ENCODE assay signal across 1 cellular context in genomic region chr17:7280519-7281073, GRCh38.
TF ChIP-seq lines count a peak whose summit lies in the region.

No MANE protein-coding gene starts in this region.

TF ChIP-seq in HepG2, 621 proteins besides CTCF, POLR2A, EP300 and RAD21 (continued from another document):
- peak; percentile 42; the same call in 1 of the 2 replicates for TF ChIP-seq ZHX1 (CRISPR knock-in tag; IDR thresholded peaks at IDR 0.05; ENCODE audit: low read depth)
- TF ChIP-seq CBX5 (CRISPR knock-in tag; IDR thresholded peaks at IDR 0.05; ENCODE audit: borderline replicate concordance): 0 out of 2 replicates have a peak, but pooled peaks have one; percentile 21
- TF ChIP-seq ZNF12 (CRISPR knock-in tag; IDR thresholded peaks at IDR 0.05): peak; percentile 52; the same call in 1 of the 2 replicates
- no peak for TF ChIP-seq ZNF460 (CRISPR knock-in tag; IDR thresholded peaks at IDR 0.05; ENCODE audit: borderline replicate concordance)
- TF ChIP-seq ZC3H4 (CRISPR knock-in tag; IDR thresholded peaks at IDR 0.05; ENCODE audit: borderline replicate concordance): 0 out of 2 replicates have a peak, but pooled peaks have one; percentile 25
- TF ChIP-seq CENPBD1 (CRISPR knock-in tag; IDR thresholded peaks at IDR 0.05; ENCODE audit: borderline replicate concordance, low read depth): no peak
- peak; percentile 27; the same call in 1 of the 2 replicates for TF ChIP-seq ZNF263 (CRISPR knock-in tag; IDR thresholded peaks at IDR 0.05)
- peak; percentile 37 for TF ChIP-seq ZEB1 (IDR thresholded peaks at IDR 0.05; ENCODE audit: insufficient replicate concordance, low read depth)
- TF ChIP-seq THYN1 (CRISPR knock-in tag; IDR thresholded peaks at IDR 0.05; ENCODE audit: borderline replicate concordance, low read depth): 0 out of 2 replicates have a peak, but pooled peaks have one; percentile 34
- peak; percentile 90 for TF ChIP-seq ZNF891 (CRISPR knock-in tag; IDR thresholded peaks at IDR 0.05)
- 0 out of 2 replicates have a peak, but pooled peaks have one; percentile 34 for TF ChIP-seq ZNF235 (CRISPR knock-in tag; IDR thresholded peaks at IDR 0.05; ENCODE audit: borderline replicate concordance)
- TF ChIP-seq PATZ1 (CRISPR knock-in tag; IDR thresholded peaks at IDR 0.05): 0 out of 2 replicates have a peak, but pooled peaks have one; percentile 20
- TF ChIP-seq ZNF703 (CRISPR knock-in tag; IDR thresholded peaks at IDR 0.05; ENCODE audit: borderline replicate concordance): peak; percentile 42; the same call in 1 of the 2 replicates
- TF ChIP-seq HNRNPK (IDR thresholded peaks at IDR 0.05; ENCODE audit: low read depth, low read length, poor library complexity, severe bottlenecking): no peak
- TF ChIP-seq ZNF749 (CRISPR knock-in tag; IDR thresholded peaks at IDR 0.05; ENCODE audit: borderline replicate concordance): peak; percentile 61; the same call in 1 of the 2 replicates
- peak; percentile 42; the same call in 1 of the 2 replicates for TF ChIP-seq GABPB1 (CRISPR knock-in tag; IDR thresholded peaks at IDR 0.05)
- no peak for TF ChIP-seq ZHX2 (IDR thresholded peaks at IDR 0.05; ENCODE audit: low read depth)
- no peak for TF ChIP-seq ZHX2 (CRISPR knock-in tag; IDR thresholded peaks at IDR 0.05; ENCODE audit: borderline replicate concordance)
- 0 out of 2 replicates have a peak, but pooled peaks have one; percentile 49 for TF ChIP-seq SNAPC5 (CRISPR knock-in tag; IDR thresholded peaks at IDR 0.05; ENCODE audit: borderline replicate concordance)
- no peak for TF ChIP-seq ONECUT2 (CRISPR knock-in tag; IDR thresholded peaks at IDR 0.05)
- no peak for TF ChIP-seq TRIM22 (IDR thresholded peaks at IDR 0.05)
- TF ChIP-seq ZNF784 (CRISPR knock-in tag; IDR thresholded peaks at IDR 0.05; ENCODE audit: borderline replicate concordance): 0 out of 2 replicates have a peak, but pooled peaks have one; percentile 72
- TF ChIP-seq ZNF564 (CRISPR knock-in tag; IDR thresholded peaks at IDR 0.05): no peak; the same call in none of the 2 replicates
